Comparison of ENCODE assay signal across 8 cellular contexts in genomic region chr19:32339988-32340874, GRCh38. TPM values are rescaled to one million over a fixed set of nuclear protein-coding genes. Genes with fewer than 3 reads are reported as not detected.
DNase-seq lines count a peak whose midpoint lies in the region; ATAC-seq and TF ChIP-seq lines count a peak whose summit lies in the region.

No MANE protein-coding gene starts in this region.

- H3K27me3 ChIP-seq in CD4-positive, alpha-beta T cell (ENCODE audit: control insufficient read depth, insufficient read depth, low read length), result no peaks in the 10 kb centered on the region
- H3K27me3 ChIP-seq in endodermal cell (ENCODE audit: control insufficient read depth, insufficient read depth, low read length, poor library complexity, severe bottlenecking), result no peaks in the 10 kb centered on the region
- H3K27me3 ChIP-seq in stomach, result peaks cover 0 to 8% (median 0%) of the 10 kb centered on the region in 3 donors

- H3K36me3 Mint-ChIP-seq in CD4-positive, alpha-beta T cell (ENCODE audit: low read depth), result peaks cover 3% of the 10 kb centered on the region
- H3K36me3 Mint-ChIP-seq in endodermal cell (ENCODE audit: low read depth), result no peaks in the 10 kb centered on the region

- intact Hi-C loops in CD4-positive, alpha-beta T cell (cut with DNase I, micrococcal nuclease), result loop anchor here (1.0 to 10.0 kb wide), 5 partner anchors 65 to 995 kb away; partner anchors contain the start of genes ANKRD27 (in 1 of the 2), DPY19L3 (in 1 of the 2), GPATCH1 (in 1 of the 2) and RGS9BP (in 1 of the 2)
- intact Hi-C loops in stomach (cut with DNase I; ENCODE audit: low total_unique reads), result no loop called here

- peaks cover 3% of the 10 kb centered on the region for H3K4me1 Mint-ChIP-seq in CD4-positive, alpha-beta T cell (ENCODE audit: low read depth)
- H3K4me1 Mint-ChIP-seq in endodermal cell, result peaks cover 17% of the 10 kb centered on the region

- 80 to 82% methylated on average over 13 to 17 of the region's 18 CpGs for WGBS in endodermal cell (ENCODE audit: insufficient coverage in 1 of 2, insufficient read length in 1 of 2), 2 experiments
- 56 to 68% (median 59%) methylated on average over 14 to 18 of the region's 18 CpGs for WGBS in stomach, 5 donors

- TF ChIP-seq POLR2A in stomach (IDR thresholded peaks at IDR 0.05), result no peak

- no peak overlapping the region for H3K27ac ChIP-seq in CD4-positive, alpha-beta T cell (ENCODE audit: low read depth, low read length)
- H3K27ac ChIP-seq in endodermal cell (ENCODE audit: low read depth, low read length) (no peak overlapping the region), stomach (peak overlapping the region in 2 of 5 donors; percentile 33 to 71)

- H3K4me3 ChIP-seq in endodermal cell (ENCODE audit: low read length), result no peak overlapping the region
- H3K4me3 ChIP-seq in stomach, result no peak overlapping the region

- peak; percentile 14 to 55 (median 28) for DNase-seq in CD4-positive, alpha-beta T cell
- peak; percentile 16 for DNase-seq in NCI-H2196 treated with DMSO at 0.1 percent for 48 hours (lab: John Stamatoyannopoulos, UW; ENCODE audit: unreplicated experiment)
- peak; percentile 39 for DNase-seq in activated CD4-positive, alpha-beta T cell treated with anti-CD3 and anti-CD28 coated beads, Interleukin-2, amount 50 U/mL, for 1 hour
- peak; percentile 86 for DNase-seq in endodermal cell
- DNase-seq in myocyte (ENCODE audit: low read depth), result peak; percentile 63
- peak; percentile 82 for DNase-seq in stomach

- TF ChIP-seq EP300 in stomach (IDR thresholded peaks at IDR 0.05), result no peak

- POLR2A ChIA-PET in CD4-positive, alpha-beta T cell (lab: Charles Lee), result interaction anchor here (0.8 kb wide), 1 partner anchor 9 kb away, joined by 3 read pairs; no protein-coding TSS in a partner anchor

- CTCF ChIA-PET in CD4-positive, alpha-beta T cell (lab: Charles Lee), result interaction anchor here (1.0 to 1.6 kb wide), 3 partner anchors 10 to 16 kb away, joined by 3 to 4 read pairs (median 3); no protein-coding TSS in a partner anchor

- no peaks in the 10 kb centered on the region for H3K36me3 ChIP-seq in endodermal cell (ENCODE audit: control insufficient read depth, insufficient read depth, low read length)
- H3K36me3 ChIP-seq in stomach, result no peaks in the 10 kb centered on the region

- H3K27me3 Mint-ChIP-seq in CD4-positive, alpha-beta T cell, result peaks cover 5% of the 10 kb centered on the region
- peaks cover 12% of the 10 kb centered on the region for H3K27me3 Mint-ChIP-seq in endodermal cell (ENCODE audit: insufficient read depth)

- H3K27ac Mint-ChIP-seq in CD4-positive, alpha-beta T cell, result no peak overlapping the region
- no peak overlapping the region for H3K27ac Mint-ChIP-seq in endodermal cell

- H3K4me3 Mint-ChIP-seq in CD4-positive, alpha-beta T cell, result no peak overlapping the region
- no peak overlapping the region for H3K4me3 Mint-ChIP-seq in endodermal cell

- H3K4me1 ChIP-seq in endodermal cell (ENCODE audit: control insufficient read depth, insufficient read depth, low read length), result no peaks in the 10 kb centered on the region
- peaks cover 0 to 15% (median 5%) of the 10 kb centered on the region in 4 donors for H3K4me1 ChIP-seq in stomach

- H3K9me3 ChIP-seq in CD4-positive, alpha-beta T cell (ENCODE audit: control insufficient read depth, low read length), result no peaks in the 10 kb centered on the region
- H3K9me3 ChIP-seq in endodermal cell (ENCODE audit: control insufficient read depth, low read length) (peaks cover 5% of the 10 kb centered on the region), stomach (no peaks in the 10 kb centered on the region)

- no peak overlapping the region for H3K9ac ChIP-seq in endodermal cell (ENCODE audit: extremely low read depth, low read length, poor library complexity, severe bottlenecking)

- peak; percentile 61 for ATAC-seq in CD4-positive, alpha-beta T cell (ENCODE audit: poor library complexity)
- ATAC-seq in GM21381 (IDR thresholded peaks at IDR 0.05; ENCODE audit: unreplicated experiment) (peak; percentile 64), HG03025 (IDR thresholded peaks at IDR 0.05; ENCODE audit: low FRiP score, unreplicated experiment) (no peak)

- peak; percentile 75 for TF ChIP-seq CTCF in CD4-positive, alpha-beta T cell (IDR thresholded peaks at IDR 0.05)
- peak; percentile 75 for TF ChIP-seq CTCF in endodermal cell (conservative IDR thresholded peaks at IDR 0.05)
- peak in 5 of 7 experiments; percentile 46 to 75 (median 61) for TF ChIP-seq CTCF in stomach (IDR thresholded peaks at IDR 0.05)

- H3K9me3 Mint-ChIP-seq in CD4-positive, alpha-beta T cell, result no peaks in the 10 kb centered on the region
- peaks cover 7% of the 10 kb centered on the region for H3K9me3 Mint-ChIP-seq in endodermal cell

RNA-seq across cellular contexts. Expression of gene ZNF507, which starts 5.2 kb away (rescaled TPM):
- 10 to 100 TPM; 30.4 to 31.3 TPM for total RNA-seq in CD4-positive, alpha-beta T cell
- total RNA-seq in endodermal cell, result 10 to 100 TPM; 28.0 to 32.5 TPM
- polyA plus RNA-seq in endodermal cell (2013, experiment 1 of 2), result 22.0 TPM
- 21.6 TPM for polyA plus RNA-seq in endodermal cell (2013, experiment 2 of 2)
- 9.8 and 11.4 TPM in 2 replicates for total RNA-seq in myocyte
- polyA plus RNA-seq in myocyte (2012), result 4.4 TPM
- 10 to 100 TPM; 14.0 to 76.5 (median 42.2) TPM for total RNA-seq in stomach
- 1 to 10 TPM; 2.8 to 5.0 (median 3.2) TPM for polyA plus RNA-seq in stomach

Comparison
In these comparisons a context has a peak if more than half of its experiments do, and no peak if none do; other contexts are left out.
1. DNase-seq: peak in every context shown above with its lines; median percentile 86 in endodermal cell; 82 in stomach; 63 in myocyte; 39 in activated CD4-positive, alpha-beta T cell treated with anti-CD3 and anti-CD28 coated beads, Interleukin-2, amount 50 U/mL, for 1 hour; 28 in CD4-positive, alpha-beta T cell; 16 in NCI-H2196 treated with DMSO at 0.1 percent for 48 hours.